In the genomic region with DNA sequence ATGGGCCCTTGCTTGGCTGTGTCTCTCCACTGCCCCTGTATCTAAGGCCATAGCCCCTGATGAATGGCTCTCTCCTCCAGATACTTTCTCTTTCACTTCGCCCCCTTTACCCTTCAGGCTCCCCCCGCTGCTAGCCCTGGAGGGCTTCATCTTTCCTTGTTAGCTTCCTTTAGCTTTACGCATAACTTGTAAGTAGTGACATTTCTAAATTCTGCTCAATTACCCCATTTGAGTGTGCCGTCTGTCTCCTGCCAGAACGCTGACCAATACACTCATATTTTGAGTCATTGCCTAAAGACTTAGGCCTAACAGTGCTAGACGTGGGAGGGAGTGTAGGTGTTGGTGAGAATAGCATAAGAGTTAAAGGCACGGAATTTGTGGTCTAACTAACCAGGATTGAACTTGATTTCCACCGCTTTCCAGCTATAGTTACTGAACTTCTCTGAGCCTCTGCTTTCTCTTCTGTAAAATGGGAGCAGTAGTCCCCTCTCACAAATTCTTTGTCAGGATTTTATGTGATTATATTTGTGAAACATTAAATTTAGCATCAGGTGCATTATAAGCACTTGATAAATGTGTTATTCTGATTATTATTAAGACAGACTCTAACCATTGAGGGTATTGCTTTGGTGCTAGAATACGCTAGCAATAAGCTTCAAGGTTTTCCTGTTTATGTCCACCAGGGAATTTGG, we compare ENCODE assay signal across 9 cellular contexts.
DNase-seq lines count a peak whose midpoint lies in the region; ATAC-seq, FAIRE-seq and TF ChIP-seq lines count a peak whose summit lies in the region.
"Had no signal": no experiment of that assay in that cellular context is flagged by ENCODE, and none has a peak within 500 bp of the region (broad histone marks: within the 10 kb centered on the region; RNA-seq: fewer than 3 reads in every experiment).

No MANE protein-coding gene starts in this region.

- WGBS in thyroid gland, 2 donors, result 89% methylated on average over 9 of the region's 9 CpGs

- no peak for TF ChIP-seq CTCF in AG10803 (conservative IDR thresholded peaks at IDR 0.05; ENCODE audit: low read length)
- no peak for TF ChIP-seq CTCF in colonic mucosa (IDR thresholded peaks at IDR 0.05)
- TF ChIP-seq CTCF in thyroid gland (IDR thresholded peaks at IDR 0.05), result no peak

- peak overlapping the region; percentile 33 for H3K27ac ChIP-seq in colonic mucosa
- no peak overlapping the region for H3K27ac ChIP-seq in thyroid gland

- intact Hi-C loops in colonic mucosa (cut with DNase I) (no loop called here), thyroid gland (cut with DNase I) (no loop called here)

- TF ChIP-seq POLR2A in thyroid gland (IDR thresholded peaks at IDR 0.05), result no peak

- DNase-seq in AG10803 (ENCODE audit: low read depth) (peak; percentile 36), HTR-8/SVneo (ENCODE audit: insufficient read length, low spot score) (no peak), colonic mucosa (no peak), thyroid gland (no peak), NCI-H187 treated with DMSO at 0.1 percent for 48 hours (lab: John Stamatoyannopoulos, UW) (no peak)
- peak; percentile 75 for DNase-seq in stimulated activated CD4-positive, alpha-beta T cell treated with anti-CD3 and anti-CD28 coated beads, Interleukin-4, amount 100 ng/mL, for 24 hours

- H3K36me3 ChIP-seq in colonic mucosa (no peaks in the 10 kb centered on the region), thyroid gland (no peaks in the 10 kb centered on the region)
- H3K36me3 ChIP-seq: ascending aorta had no signal

- H3K27me3 ChIP-seq in colonic mucosa, result no peaks in the 10 kb centered on the region
- H3K27me3 ChIP-seq in thyroid gland, result no peaks in the 10 kb centered on the region
- H3K27me3 ChIP-seq: ascending aorta had no signal

- H3K4me3 ChIP-seq in AG10803 (ENCODE audit: low read length) (no peak overlapping the region), colonic mucosa (no peak overlapping the region), thyroid gland (replicated peaks in 1 of 3) (no peak overlapping the region)
- H3K4me3 ChIP-seq: ascending aorta had no signal

- peak overlapping the region in 1 of 2 donors; percentile 48 for H3K9ac ChIP-seq in colonic mucosa (ENCODE audit: low read depth in 2 of 2, low read length in 2 of 2)

- H3K9me3 ChIP-seq in colonic mucosa (no peaks in the 10 kb centered on the region), thyroid gland (no peaks in the 10 kb centered on the region)
- H3K9me3 ChIP-seq: ascending aorta had no signal

- peak; percentile 55 for ATAC-seq in GM19467 (IDR thresholded peaks at IDR 0.05; ENCODE audit: unreplicated experiment)
- ATAC-seq in HG03139 (IDR thresholded peaks at IDR 0.05; ENCODE audit: unreplicated experiment), result no peak

- H3K4me1 ChIP-seq in colonic mucosa (no peaks in the 10 kb centered on the region), thyroid gland (peaks cover 0 to 20% of the 10 kb centered on the region in 2 donors)

- FAIRE-seq in HTR-8/SVneo (lab: Jason Lieb, UNC), result peak; percentile 95

Comparison
In these comparisons a context has a peak if more than half of its experiments do, and no peak if none do; other contexts are left out.
1. DNase-seq: peak in AG10803 (single experiment) and stimulated activated CD4-positive, alpha-beta T cell treated with anti-CD3 and anti-CD28 coated beads, Interleukin-4, amount 100 ng/mL, for 24 hours (single experiment); none in HTR-8/SVneo (single experiment), colonic mucosa (single experiment), thyroid gland (0 of 2) and NCI-H187 treated with DMSO at 0.1 percent for 48 hours (single experiment).